16 cellular contexts compared by ENCODE assay signal in genomic region chr14:92655372-92655771, GRCh38.
DNase-seq lines count a peak whose midpoint lies in the region; ATAC-seq, FAIRE-seq and TF ChIP-seq lines count a peak whose summit lies in the region.
"Had no signal": no experiment of that assay in that cellular context is flagged by ENCODE, and none has a peak within 500 bp of the region (broad histone marks: within the 10 kb centered on the region; RNA-seq: fewer than 3 reads in every experiment).

No MANE protein-coding gene starts in this region.

- intact Hi-C loops in pancreas (cut with DNase I) = no loop called here

- H3K4me1 ChIP-seq in mononuclear cell (ENCODE audit: insufficient read depth, low read length) (peaks cover 86% of the 10 kb centered on the region), thoracic aorta (ENCODE audit: control insufficient read depth in 1 of 2, low read depth in 2 of 2) (peaks cover 3 to 26% of the 10 kb centered on the region in 2 donors), pancreas (no peaks in the 10 kb centered on the region)

- no peak for DNase-seq in activated T-cell treated with anti-CD3 and anti-CD28 coated beads, Interleukin-2, amount 50 U/mL, for 4 hours
- no peak for DNase-seq in activated T-cell treated with anti-CD3 and anti-CD28 coated beads, Interleukin-2, amount 50 U/mL, for 48 hours
- DNase-seq in activated CD8-positive, alpha-beta T cell treated with anti-CD3 and anti-CD28 coated beads, Interleukin-2, amount 10 ng/mL, durations not matched to agents 7 days and 5 days = no peak
- DNase-seq in thoracic aorta (ENCODE audit: low spot score) (no peak), GM20000 (ENCODE audit: low spot score) (no peak), pancreas (no peak), H4 (ENCODE audit: low spot score) (no peak)
- DNase-seq: DMS79; effector CD4-positive, alpha-beta T cell; foreskin melanocyte; GM23248; NCI-H345 had no signal

- no peaks in the 10 kb centered on the region for H3K27me3 Mint-ChIP-seq in activated T-cell treated with anti-CD3 and anti-CD28 coated beads, Interleukin-2, amount 50 U/mL, for 4 hours (ENCODE audit: low read depth)
- no peaks in the 10 kb centered on the region for H3K27me3 Mint-ChIP-seq in activated CD8-positive, alpha-beta T cell treated with anti-CD3 and anti-CD28 coated beads, Interleukin-2, amount 10 ng/mL, durations not matched to agents 7 days and 5 days (ENCODE audit: low read depth)

- no peak for ATAC-seq in activated T-cell treated with anti-CD3 and anti-CD28 coated beads, Interleukin-2, amount 50 U/mL, for 4 hours
- ATAC-seq in activated CD8-positive, alpha-beta T cell treated with anti-CD3 and anti-CD28 coated beads, Interleukin-2, amount 10 ng/mL, durations not matched to agents 7 days and 5 days = no peak
- ATAC-seq in thoracic aorta (ENCODE audit: insufficient number of reproducible peaks, low FRiP score, low read depth) (no peak), pancreas (no peak)

- H3K36me3 ChIP-seq in thoracic aorta (peaks cover 24% of the 10 kb centered on the region), pancreas (no peaks in the 10 kb centered on the region)

- no peak for FAIRE-seq in pancreas (lab: Jason Lieb, UNC)
- FAIRE-seq: astrocyte, RCC 7860 had no signal

- no peaks in the 10 kb centered on the region for H3K9me3 ChIP-seq in mononuclear cell (ENCODE audit: low read depth, low read length)
- no peaks in the 10 kb centered on the region for H3K9me3 ChIP-seq in thoracic aorta
- no peaks in the 10 kb centered on the region for H3K9me3 ChIP-seq in pancreas

- H3K4me3 Mint-ChIP-seq in activated T-cell treated with anti-CD3 and anti-CD28 coated beads, Interleukin-2, amount 50 U/mL, for 4 hours = peak overlapping the region; percentile 63
- peak overlapping the region; percentile 49 for H3K4me3 Mint-ChIP-seq in activated CD8-positive, alpha-beta T cell treated with anti-CD3 and anti-CD28 coated beads, Interleukin-2, amount 10 ng/mL, durations not matched to agents 7 days and 5 days

- H3K27ac ChIP-seq in thoracic aorta (peak overlapping the region in 1 of 2 donors; percentile 52), pancreas (peak overlapping the region in 1 of 4 donors; percentile 19)
- H3K27ac ChIP-seq: GM23248 had no signal

- H3K4me1 Mint-ChIP-seq in activated T-cell treated with anti-CD3 and anti-CD28 coated beads, Interleukin-2, amount 50 U/mL, for 4 hours (ENCODE audit: low read depth) = peaks cover 88% of the 10 kb centered on the region
- H3K4me1 Mint-ChIP-seq in activated CD8-positive, alpha-beta T cell treated with anti-CD3 and anti-CD28 coated beads, Interleukin-2, amount 10 ng/mL, durations not matched to agents 7 days and 5 days (ENCODE audit: low read depth) = peaks cover 88% of the 10 kb centered on the region

- no peaks in the 10 kb centered on the region for H3K9me3 Mint-ChIP-seq in activated T-cell treated with anti-CD3 and anti-CD28 coated beads, Interleukin-2, amount 50 U/mL, for 4 hours
- no peaks in the 10 kb centered on the region for H3K9me3 Mint-ChIP-seq in activated CD8-positive, alpha-beta T cell treated with anti-CD3 and anti-CD28 coated beads, Interleukin-2, amount 10 ng/mL, durations not matched to agents 7 days and 5 days (ENCODE audit: insufficient read depth)

- H3K36me3 Mint-ChIP-seq in activated T-cell treated with anti-CD3 and anti-CD28 coated beads, Interleukin-2, amount 50 U/mL, for 4 hours (ENCODE audit: insufficient read depth) = peaks cover 34% of the 10 kb centered on the region
- H3K36me3 Mint-ChIP-seq in activated CD8-positive, alpha-beta T cell treated with anti-CD3 and anti-CD28 coated beads, Interleukin-2, amount 10 ng/mL, durations not matched to agents 7 days and 5 days (ENCODE audit: low read depth) = peaks cover 85% of the 10 kb centered on the region

- POLR2A ChIA-PET in activated CD8-positive, alpha-beta T cell treated with anti-CD3 and anti-CD28 coated beads, Interleukin-2, amount 10 ng/mL, durations not matched to agents 7 days and 5 days (lab: Charles Lee) = no interaction called here

- CTCF ChIA-PET in activated CD8-positive, alpha-beta T cell treated with anti-CD3 and anti-CD28 coated beads, Interleukin-2, amount 10 ng/mL, durations not matched to agents 7 days and 5 days (lab: Charles Lee) = interaction anchor here (3.8 kb wide), 1 partner anchor 9 kb away, joined by 15 read pairs; no protein-coding TSS in a partner anchor

- 42 to 70% methylated on average over 5 of the region's 5 CpGs for WGBS in pancreas, 2 donors

- no peak for TF ChIP-seq CTCF in thoracic aorta (IDR thresholded peaks at IDR 0.05)
- no peak for TF ChIP-seq CTCF in GM20000 (IDR thresholded peaks at IDR 0.05; ENCODE audit: extremely low read depth, missing control alignments)
- no peak for TF ChIP-seq CTCF in pancreas (IDR thresholded peaks at IDR 0.05)

- H3K27ac Mint-ChIP-seq in activated CD8-positive, alpha-beta T cell treated with anti-CD3 and anti-CD28 coated beads, Interleukin-2, amount 10 ng/mL, durations not matched to agents 7 days and 5 days = peak overlapping the region; percentile 56

- no peaks in the 10 kb centered on the region for H3K27me3 ChIP-seq in mononuclear cell (ENCODE audit: insufficient read depth, low read length)
- H3K27me3 ChIP-seq in thoracic aorta (replicated peaks; ENCODE audit: insufficient read depth) = no peaks in the 10 kb centered on the region
- no peaks in the 10 kb centered on the region for H3K27me3 ChIP-seq in pancreas

- H3K4me3 ChIP-seq in mononuclear cell (ENCODE audit: low read length) = peak overlapping the region; percentile 90
- H3K4me3 ChIP-seq in thoracic aorta = peak overlapping the region; percentile 32
- H3K4me3 ChIP-seq in pancreas = no peak overlapping the region
- H3K4me3 ChIP-seq: GM23248, smooth muscle cell had no signal

Comparison
In these comparisons a context has a peak if more than half of its experiments do, and no peak if none do; other contexts are left out.
1. H3K4me3 ChIP-seq: peak in mononuclear cell (single experiment) and thoracic aorta (single experiment); none in pancreas (0 of 4).